16 cellular contexts compared by ENCODE assay signal in the genomic region with DNA sequence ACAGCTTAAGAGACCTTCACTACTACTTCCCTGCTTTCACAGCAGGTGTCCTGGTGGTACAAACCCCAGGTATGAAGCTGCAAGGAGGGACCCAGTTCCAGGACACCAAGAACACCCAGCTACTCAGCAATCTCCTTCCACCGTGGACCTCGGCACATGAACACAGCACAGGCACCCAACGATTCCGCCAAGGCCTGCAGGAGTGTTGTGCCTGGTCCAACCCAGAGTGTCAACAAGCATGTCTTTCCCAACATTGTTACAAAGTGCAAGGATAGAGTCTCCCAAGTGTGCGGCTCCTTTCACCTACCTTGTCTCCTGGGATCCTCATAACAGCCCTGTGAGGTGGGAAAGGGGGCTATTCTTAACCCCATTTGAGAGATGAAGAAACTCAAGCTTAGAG. TPM values are rescaled to one million over a fixed set of nuclear protein-coding genes. Genes with fewer than 3 reads are reported as not detected.
DNase-seq lines count a peak whose midpoint lies in the region; ATAC-seq and TF ChIP-seq lines count a peak whose summit lies in the region.
"Had no signal": no experiment of that assay in that cellular context is flagged by ENCODE, and none has a peak within 500 bp of the region (broad histone marks: within the 10 kb centered on the region; RNA-seq: fewer than 3 reads in every experiment).

No MANE protein-coding gene starts in this region.

- H3K9me3 Mint-ChIP-seq in activated naive CD4-positive, alpha-beta T cell treated with anti-CD3 and anti-CD28 coated beads, Interleukin-2, amount 50 U/mL, for 72 hours = no peaks in the 10 kb centered on the region
- H3K9me3 Mint-ChIP-seq in WTC11 = no peaks in the 10 kb centered on the region
- H3K9me3 Mint-ChIP-seq in stimulated activated memory B cell treated with anti-CD40 and anti-IgM and Interleukin-4, amounts not matched to agents 10 μg/mL and 1 μg/mL and 100 μg/mL, for 72 hours = no peaks in the 10 kb centered on the region
- H3K9me3 Mint-ChIP-seq: GM23338 had no signal

- intact Hi-C loops in left colon (cut with DNase I, micrococcal nuclease) = no loop called here

- 81% methylated on average over 5 of the region's 5 CpGs for WGBS in hepatocyte (ENCODE audit: low lambda C conversion rate, missing lambda C conversion rate)

- peaks cover 2% of the 10 kb centered on the region for H3K4me1 Mint-ChIP-seq in WTC11
- peaks cover 12% of the 10 kb centered on the region for H3K4me1 Mint-ChIP-seq in stimulated activated memory B cell treated with anti-CD40 and anti-IgM and Interleukin-4, amounts not matched to agents 10 μg/mL and 1 μg/mL and 100 μg/mL, for 72 hours

- no peaks in the 10 kb centered on the region for H3K9me2 ChIP-seq in hepatocyte (replicated peaks; ENCODE audit: insufficient read depth)

- peaks cover 17 to 50% of the 10 kb centered on the region in 2 donors for H3K36me3 Mint-ChIP-seq in activated naive CD4-positive, alpha-beta T cell treated with anti-CD3 and anti-CD28 coated beads, Interleukin-2, amount 50 U/mL, for 72 hours
- H3K36me3 Mint-ChIP-seq in WTC11 = peaks cover 82% of the 10 kb centered on the region
- peaks cover 64% of the 10 kb centered on the region for H3K36me3 Mint-ChIP-seq in stimulated activated memory B cell treated with anti-CD40 and anti-IgM and Interleukin-4, amounts not matched to agents 10 μg/mL and 1 μg/mL and 100 μg/mL, for 72 hours

- H2AFZ ChIP-seq in hepatocyte = no peak overlapping the region
- H2AFZ ChIP-seq: GM23338 had no signal

- POLR2A ChIA-PET in WTC11 (lab: Charles Lee) = no interaction called here

- DNase-seq in activated naive CD4-positive, alpha-beta T cell treated with anti-CD3 and anti-CD28 coated beads, Interleukin-2, amount 50 U/mL, for 72 hours (ENCODE audit: low spot score in 2 of 2) = no peak
- no peak for DNase-seq in activated naive CD4-positive, alpha-beta T cell treated with Interleukin-2 at 50 U/mL for 16 hours
- DNase-seq in WTC11 (ENCODE audit: low spot score) = no peak
- DNase-seq in SK-N-DZ (ENCODE audit: low spot score) = no peak
- no peak for DNase-seq in left colon
- no peak for DNase-seq in hepatocyte (ENCODE audit: low spot score)
- DNase-seq: AML-193, DMS 273 treated with DMSO at 0.1 percent for 48 hours, KG1, NCI-H1048, NCI-H146, NCI-H2081 treated with DMSO at 0.1 percent for 48 hours, NCI-H524 had no signal

- CTCF ChIA-PET in WTC11 (lab: Charles Lee) = no interaction called here

- TF ChIP-seq CTCF in WTC11 (IDR thresholded peaks at IDR 0.05) (no peak), hepatocyte (IDR thresholded peaks at IDR 0.05; ENCODE audit: poor library complexity) (no peak)

- peaks cover 30% of the 10 kb centered on the region for H3K79me2 ChIP-seq in hepatocyte

- no peak overlapping the region for H3K4me3 Mint-ChIP-seq in WTC11
- no peak overlapping the region for H3K4me3 Mint-ChIP-seq in stimulated activated memory B cell treated with anti-CD40 and anti-IgM and Interleukin-4, amounts not matched to agents 10 μg/mL and 1 μg/mL and 100 μg/mL, for 72 hours
- H3K4me3 Mint-ChIP-seq: GM23338 had no signal

- H3K36me3 ChIP-seq in hepatocyte (replicated peaks; ENCODE audit: insufficient read depth, low read depth) = no peaks in the 10 kb centered on the region

- peak overlapping the region; percentile 33 for H3K27ac ChIP-seq in layer of hippocampus (ENCODE audit: low read depth, low read length)
- H3K27ac ChIP-seq in hepatocyte = no peak overlapping the region

- no peak overlapping the region for H3K4me3 ChIP-seq in hepatocyte
- H3K4me3 ChIP-seq: GM23338 had no signal

- no peaks in the 10 kb centered on the region for H3K9me3 ChIP-seq in hepatocyte (ENCODE audit: low read depth)

- H4K20me1 ChIP-seq in hepatocyte (ENCODE audit: insufficient read depth, poor library complexity, severe bottlenecking) = peaks cover 11% of the 10 kb centered on the region

- H3K27ac Mint-ChIP-seq in activated naive CD4-positive, alpha-beta T cell treated with anti-CD3 and anti-CD28 coated beads, Interleukin-2, amount 50 U/mL, for 72 hours = peak overlapping the region; percentile 21 to 72
- H3K27ac Mint-ChIP-seq in WTC11 = peak overlapping the region; percentile 72; the same call in 1 of the 2 replicates
- H3K27ac Mint-ChIP-seq in stimulated activated memory B cell treated with anti-CD40 and anti-IgM and Interleukin-4, amounts not matched to agents 10 μg/mL and 1 μg/mL and 100 μg/mL, for 72 hours = peak overlapping the region; percentile 53
- H3K27ac Mint-ChIP-seq: GM23338 had no signal

- H3K4me2 ChIP-seq in hepatocyte = no peak overlapping the region
- H3K4me2 ChIP-seq: GM23338 had no signal

- peaks cover 8% of the 10 kb centered on the region for H3K4me1 ChIP-seq in hepatocyte (ENCODE audit: insufficient read depth)

- no peaks in the 10 kb centered on the region for H3K27me3 ChIP-seq in layer of hippocampus (ENCODE audit: control insufficient read depth, insufficient read depth, low read length)
- no peaks in the 10 kb centered on the region for H3K27me3 ChIP-seq in hepatocyte

- no peaks in the 10 kb centered on the region for H3K27me3 Mint-ChIP-seq in WTC11 (ENCODE audit: low read depth)
- H3K27me3 Mint-ChIP-seq in stimulated activated memory B cell treated with anti-CD40 and anti-IgM and Interleukin-4, amounts not matched to agents 10 μg/mL and 1 μg/mL and 100 μg/mL, for 72 hours = no peaks in the 10 kb centered on the region

- no peak for ATAC-seq in activated naive CD4-positive, alpha-beta T cell treated with anti-CD3 and anti-CD28 coated beads, Interleukin-2, amount 50 U/mL, for 72 hours
- ATAC-seq in WTC11 (no peak), left colon (no peak)
- no peak for ATAC-seq in stimulated activated memory B cell treated with anti-CD40 and anti-IgM and Interleukin-4, amounts not matched to agents 10 μg/mL and 1 μg/mL and 100 μg/mL, for 72 hours
- ATAC-seq: GM23338 had no signal

TF ChIP-seq in WTC11, 78 proteins besides CTCF, POLR2A, EP300 and RAD21 (continues in another document):
- TF ChIP-seq ZNF317 (CRISPR knock-in tag; IDR thresholded peaks at IDR 0.05; ENCODE audit: borderline replicate concordance, low read depth) (no peak), FOXK1 (CRISPR knock-in tag; IDR thresholded peaks at IDR 0.05) (no peak), GTF2I (CRISPR knock-in tag; conservative IDR thresholded peaks at IDR 0.05) (no peak)
- TF ChIP-seq, protein P1, sequence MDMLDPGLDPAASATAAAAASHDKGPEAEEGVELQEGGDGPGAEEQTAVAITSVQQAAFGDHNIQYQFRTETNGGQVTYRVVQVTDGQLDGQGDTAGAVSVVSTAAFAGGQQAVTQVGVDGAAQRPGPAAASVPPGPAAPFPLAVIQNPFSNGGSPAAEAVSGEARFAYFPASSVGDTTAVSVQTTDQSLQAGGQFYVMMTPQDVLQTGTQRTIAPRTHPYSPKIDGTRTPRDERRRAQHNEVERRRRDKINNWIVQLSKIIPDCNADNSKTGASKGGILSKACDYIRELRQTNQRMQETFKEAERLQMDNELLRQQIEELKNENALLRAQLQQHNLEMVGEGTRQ (CRISPR knock-in tag; IDR thresholded peaks at IDR 0.05) = no peak
- TF ChIP-seq, protein P2, sequence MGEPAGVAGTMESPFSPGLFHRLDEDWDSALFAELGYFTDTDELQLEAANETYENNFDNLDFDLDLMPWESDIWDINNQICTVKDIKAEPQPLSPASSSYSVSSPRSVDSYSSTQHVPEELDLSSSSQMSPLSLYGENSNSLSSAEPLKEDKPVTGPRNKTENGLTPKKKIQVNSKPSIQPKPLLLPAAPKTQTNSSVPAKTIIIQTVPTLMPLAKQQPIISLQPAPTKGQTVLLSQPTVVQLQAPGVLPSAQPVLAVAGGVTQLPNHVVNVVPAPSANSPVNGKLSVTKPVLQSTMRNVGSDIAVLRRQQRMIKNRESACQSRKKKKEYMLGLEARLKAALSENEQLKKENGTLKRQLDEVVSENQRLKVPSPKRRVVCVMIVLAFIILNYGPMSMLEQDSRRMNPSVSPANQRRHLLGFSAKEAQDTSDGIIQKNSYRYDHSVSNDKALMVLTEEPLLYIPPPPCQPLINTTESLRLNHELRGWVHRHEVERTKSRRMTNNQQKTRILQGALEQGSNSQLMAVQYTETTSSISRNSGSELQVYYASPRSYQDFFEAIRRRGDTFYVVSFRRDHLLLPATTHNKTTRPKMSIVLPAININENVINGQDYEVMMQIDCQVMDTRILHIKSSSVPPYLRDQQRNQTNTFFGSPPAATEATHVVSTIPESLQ (CRISPR knock-in tag; IDR thresholded peaks at IDR 0.05) = no peak
- TF ChIP-seq, protein P3, sequence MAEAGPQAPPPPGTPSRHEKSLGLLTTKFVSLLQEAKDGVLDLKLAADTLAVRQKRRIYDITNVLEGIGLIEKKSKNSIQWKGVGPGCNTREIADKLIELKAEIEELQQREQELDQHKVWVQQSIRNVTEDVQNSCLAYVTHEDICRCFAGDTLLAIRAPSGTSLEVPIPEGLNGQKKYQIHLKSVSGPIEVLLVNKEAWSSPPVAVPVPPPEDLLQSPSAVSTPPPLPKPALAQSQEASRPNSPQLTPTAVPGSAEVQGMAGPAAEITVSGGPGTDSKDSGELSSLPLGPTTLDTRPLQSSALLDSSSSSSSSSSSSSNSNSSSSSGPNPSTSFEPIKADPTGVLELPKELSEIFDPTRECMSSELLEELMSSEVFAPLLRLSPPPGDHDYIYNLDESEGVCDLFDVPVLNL (CRISPR knock-in tag; IDR thresholded peaks at IDR 0.05; ENCODE audit: borderline replicate concordance, low read depth) = no peak
- TF ChIP-seq, protein P4, sequence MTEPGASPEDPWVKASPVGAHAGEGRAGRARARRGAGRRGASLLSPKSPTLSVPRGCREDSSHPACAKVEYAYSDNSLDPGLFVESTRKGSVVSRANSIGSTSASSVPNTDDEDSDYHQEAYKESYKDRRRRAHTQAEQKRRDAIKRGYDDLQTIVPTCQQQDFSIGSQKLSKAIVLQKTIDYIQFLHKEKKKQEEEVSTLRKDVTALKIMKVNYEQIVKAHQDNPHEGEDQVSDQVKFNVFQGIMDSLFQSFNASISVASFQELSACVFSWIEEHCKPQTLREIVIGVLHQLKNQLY (CRISPR knock-in tag; IDR thresholded peaks at IDR 0.05) = no peak

RNA-seq across cellular contexts. Expression of a gene that starts 11.8 kb away (rescaled TPM):
- 10 to 100 TPM; 23.5 to 32.3 TPM for total RNA-seq in activated naive CD4-positive, alpha-beta T cell treated with anti-CD3 and anti-CD28 coated beads, Interleukin-2, amount 50 U/mL, for 72 hours
- total RNA-seq in WTC11 (2021) (60.5 to 72.7 TPM (median 72.6 TPM) in 3 replicates), left colon (10 to 100 TPM; 11.0 to 15.0 TPM), hepatocyte (20.3 and 25.1 TPM in 2 replicates)
- 33.7 and 43.1 TPM in 2 replicates for polyA plus RNA-seq in SK-N-DZ (2014; cell fraction: cytosol; rRNA removed)
- polyA plus RNA-seq in SK-N-DZ (2014; cell fraction: nucleus; rRNA removed) = 37.7 and 39.1 TPM in 2 replicates
- polyA plus RNA-seq in hepatocyte = 18.2 and 23.8 TPM in 2 replicates

RNA-seq across cellular contexts. Expression of a gene that starts 42.0 kb away (rescaled TPM):
- total RNA-seq in activated naive CD4-positive, alpha-beta T cell treated with anti-CD3 and anti-CD28 coated beads, Interleukin-2, amount 50 U/mL, for 72 hours = 10 to 100 TPM; 20.0 to 20.8 TPM
- total RNA-seq in WTC11 (2021) (1.6 to 2.1 TPM (median 2.0 TPM) in 3 replicates), left colon (10 to 100 TPM in 1 of 2 donors, 1 to 10 TPM in 1; 8.1 to 21.9 TPM), hepatocyte (17.9 and 22.2 TPM in 2 replicates)
- 9.4 and 10.6 TPM in 2 replicates for polyA plus RNA-seq in SK-N-DZ (2014; cell fraction: cytosol; rRNA removed)
- polyA plus RNA-seq in SK-N-DZ (2014; cell fraction: nucleus; rRNA removed) = 10.7 and 12.1 TPM in 2 replicates
- polyA plus RNA-seq in hepatocyte = 19.5 and 22.4 TPM in 2 replicates
